Comparison of ENCODE assay signal across 37 cellular contexts in the genomic region with DNA sequence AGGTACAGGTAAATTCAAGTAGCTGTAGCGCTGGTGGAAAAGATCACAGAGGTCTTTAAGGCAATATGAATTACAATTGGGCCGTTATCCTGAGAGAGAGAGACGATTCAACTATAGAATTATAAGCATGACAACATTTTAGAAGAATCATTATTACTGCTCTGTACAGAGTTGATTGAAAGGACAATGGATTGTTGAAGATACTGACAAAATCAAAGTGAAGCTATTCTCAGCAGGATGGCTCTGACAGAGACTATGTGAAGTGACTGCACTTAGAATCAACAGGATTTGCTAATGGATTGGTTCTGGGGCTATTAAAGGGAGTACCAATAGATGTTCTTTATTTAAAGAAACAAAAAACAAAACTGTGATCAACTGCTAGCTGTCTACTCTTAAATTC.
"Had no signal": no experiment of that assay in that cellular context is flagged by ENCODE, and none has a peak within 500 bp of the region (broad histone marks: within the 10 kb centered on the region; RNA-seq: fewer than 3 reads in every experiment).

No MANE protein-coding gene starts in this region.

- DNase-seq: Karpas-422, Kasumi-1, MG63, MM.1S, MV-4-11, NCI-H1048, NCI-H1092, NCI-H1092 treated with DMSO at 0.1 percent for 48 hours, NCI-H1105, NCI-H1105 treated with DMSO at 0.1 percent for 48 hours, NCI-H1417, NCI-H1417 treated with DMSO at 0.1 percent for 48 hours, NCI-H1436, NCI-H1436 treated with DMSO at 0.1 percent for 48 hours, NCI-H146, NCI-H1694, NCI-H1694 treated with DMSO at 0.1 percent for 48 hours, NCI-H187, NCI-H187 treated with DMSO at 0.1 percent for 48 hours, NCI-H1930, NCI-H2029, NCI-H2029 treated with DMSO at 0.1 percent for 48 hours, NCI-H2081, NCI-H2081 treated with DMSO at 0.1 percent for 48 hours, NCI-H2107, NCI-H2171, NCI-H2171 treated with DMSO at 0.1 percent for 48 hours, NCI-H2227 treated with DMSO at 0.1 percent for 48 hours, NCI-H226, NCI-H345, NCI-H446, NCI-H446 treated with DMSO at 0.1 percent for 48 hours, NCI-H510A, NCI-H510A treated with DMSO at 0.1 percent for 48 hours, NCI-H524, NCI-H524 treated with DMSO at 0.1 percent for 48 hours had no signal

- H3K27me3 ChIP-seq: MG63 had no signal

- H3K4me2 ChIP-seq: KMS-11 had no signal

- H3K36me3 ChIP-seq: MG63 had no signal

- H3K4me3 ChIP-seq: MG63 had no signal

- H3K27ac ChIP-seq: KMS-11 had no signal

- H3K9ac ChIP-seq: KMS-11 had no signal

- H3K9me3 ChIP-seq: MG63 had no signal
